11 cellular contexts compared by ENCODE assay signal in genomic region chr1:96538883-96539282, GRCh38.
DNase-seq lines count a peak whose midpoint lies in the region; ATAC-seq and TF ChIP-seq lines count a peak whose summit lies in the region.
"Had no signal": no experiment of that assay in that cellular context is flagged by ENCODE, and none has a peak within 500 bp of the region (broad histone marks: within the 10 kb centered on the region; RNA-seq: fewer than 3 reads in every experiment).

No MANE protein-coding gene starts in this region.

- H3K27me3 ChIP-seq in adipocyte (replicated peaks; ENCODE audit: control insufficient read depth, insufficient read depth, low read length) (no peaks in the 10 kb centered on the region), gastroesophageal sphincter (no peaks in the 10 kb centered on the region), prostate gland (replicated peaks; ENCODE audit: insufficient read depth) (no peaks in the 10 kb centered on the region), testis (no peaks in the 10 kb centered on the region)

- TF ChIP-seq CTCF in gastroesophageal sphincter (IDR thresholded peaks at IDR 0.05) (no peak), prostate gland (IDR thresholded peaks at IDR 0.05) (no peak), testis (IDR thresholded peaks at IDR 0.05) (no peak)

- no peak overlapping the region for H3K27ac Mint-ChIP-seq in activated CD8-positive, alpha-beta memory T cell treated with anti-CD3 and anti-CD28 coated beads, Interleukin-2, amount 10 ng/mL, durations not matched to agents 7 days and 5 days
- H3K27ac Mint-ChIP-seq: activated naive CD4-positive, alpha-beta T cell treated with anti-CD3 and anti-CD28 coated beads, Interleukin-2, amount 50 U/mL, for 24 hours had no signal

- CTCF ChIA-PET in activated CD8-positive, alpha-beta memory T cell treated with anti-CD3 and anti-CD28 coated beads, Interleukin-2, amount 10 ng/mL, durations not matched to agents 7 days and 5 days (lab: Charles Lee), result no interaction called here

- TF ChIP-seq POLR2A in gastroesophageal sphincter (IDR thresholded peaks at IDR 0.05) (no peak), prostate gland (IDR thresholded peaks at IDR 0.05) (no peak), testis (IDR thresholded peaks at IDR 0.05) (no peak)

- peak overlapping the region; percentile 79 to 96 (median 88) for H3K27ac ChIP-seq in gastroesophageal sphincter
- peak overlapping the region; percentile 12 to 58 for H3K27ac ChIP-seq in prostate gland
- H3K27ac ChIP-seq in testis, result peak overlapping the region in 1 of 2 donors; percentile 66

- H3K4me3 ChIP-seq in adipocyte (ENCODE audit: low read length), result peak overlapping the region; percentile 30
- H3K4me3 ChIP-seq in gastroesophageal sphincter, result no peak overlapping the region
- H3K4me3 ChIP-seq in prostate gland, result no peak overlapping the region
- no peak overlapping the region for H3K4me3 ChIP-seq in testis

- H3K4me1 Mint-ChIP-seq in activated CD8-positive, alpha-beta memory T cell treated with anti-CD3 and anti-CD28 coated beads, Interleukin-2, amount 10 ng/mL, durations not matched to agents 7 days and 5 days, result no peaks in the 10 kb centered on the region
- H3K4me1 Mint-ChIP-seq: activated naive CD4-positive, alpha-beta T cell treated with anti-CD3 and anti-CD28 coated beads, Interleukin-2, amount 50 U/mL, for 24 hours had no signal

- ATAC-seq in gastroesophageal sphincter, result peak; percentile 83
- ATAC-seq in activated CD8-positive, alpha-beta memory T cell treated with anti-CD3 and anti-CD28 coated beads, Interleukin-2, amount 10 ng/mL, durations not matched to agents 7 days and 5 days, result no peak

- H3K4me3 Mint-ChIP-seq in activated CD8-positive, alpha-beta memory T cell treated with anti-CD3 and anti-CD28 coated beads, Interleukin-2, amount 10 ng/mL, durations not matched to agents 7 days and 5 days, result no peak overlapping the region
- H3K4me3 Mint-ChIP-seq: activated naive CD4-positive, alpha-beta T cell treated with anti-CD3 and anti-CD28 coated beads, Interleukin-2, amount 50 U/mL, for 24 hours had no signal

- WGBS in gastroesophageal sphincter (ENCODE audit: low coverage in 1 of 2), 2 donors, result 0 to 15% methylated on average over 5 of the region's 5 CpGs
- 29% methylated on average over 5 of the region's 5 CpGs for WGBS in prostate gland
- WGBS in testis, 2 donors, result 48 to 59% methylated on average over 5 of the region's 5 CpGs

- H3K4me1 ChIP-seq in adipocyte (ENCODE audit: control insufficient read depth, insufficient read depth, low read length) (peaks cover 31% of the 10 kb centered on the region), gastroesophageal sphincter (peaks cover 15 to 45% (median 20%) of the 10 kb centered on the region in 3 donors), prostate gland (replicated peaks) (no peaks in the 10 kb centered on the region), testis (no peaks in the 10 kb centered on the region)

- H3K9ac ChIP-seq in adipocyte (ENCODE audit: low read length), result peak overlapping the region; percentile 48

- DNase-seq in AG20443 (ENCODE audit: low spot score) (peak; percentile 53), adipocyte (ENCODE audit: low read depth) (peak; percentile 97), prostate gland (ENCODE audit: low spot score) (no peak), SHP77 treated with DMSO at 0.1 percent for 48 hours (lab: John Stamatoyannopoulos, UW) (no peak), KG1 (lab: John Stamatoyannopoulos, UW) (no peak), testis (no peak)
- DNase-seq in activated CD8-positive, alpha-beta memory T cell treated with anti-CD3 and anti-CD28 coated beads, Interleukin-2, amount 10 ng/mL, durations not matched to agents 7 days and 5 days, result no peak
- DNase-seq: COR-L47; stimulated activated CD4-positive, alpha-beta T cell treated with anti-CD3 and anti-CD28 coated beads, Interleukin-2, amount 100 ng/mL, for 48 hours had no signal

- H3K36me3 Mint-ChIP-seq in activated CD8-positive, alpha-beta memory T cell treated with anti-CD3 and anti-CD28 coated beads, Interleukin-2, amount 10 ng/mL, durations not matched to agents 7 days and 5 days, result no peaks in the 10 kb centered on the region
- H3K36me3 Mint-ChIP-seq: activated naive CD4-positive, alpha-beta T cell treated with anti-CD3 and anti-CD28 coated beads, Interleukin-2, amount 50 U/mL, for 24 hours had no signal

- no peaks in the 10 kb centered on the region for H3K9me3 Mint-ChIP-seq in activated CD8-positive, alpha-beta memory T cell treated with anti-CD3 and anti-CD28 coated beads, Interleukin-2, amount 10 ng/mL, durations not matched to agents 7 days and 5 days (ENCODE audit: low read depth)
- H3K9me3 Mint-ChIP-seq: activated naive CD4-positive, alpha-beta T cell treated with anti-CD3 and anti-CD28 coated beads, Interleukin-2, amount 50 U/mL, for 24 hours had no signal

- H3K27me3 Mint-ChIP-seq in activated CD8-positive, alpha-beta memory T cell treated with anti-CD3 and anti-CD28 coated beads, Interleukin-2, amount 10 ng/mL, durations not matched to agents 7 days and 5 days, result no peaks in the 10 kb centered on the region
- H3K27me3 Mint-ChIP-seq: activated naive CD4-positive, alpha-beta T cell treated with anti-CD3 and anti-CD28 coated beads, Interleukin-2, amount 50 U/mL, for 24 hours had no signal

- intact Hi-C loops in prostate gland (cut with DNase I), result loop anchor here (10.0 kb wide), 2 partner anchors 56 to 186 kb away; partner anchors contain the start of gene PTBP2
- intact Hi-C loops in testis (cut with DNase I; ENCODE audit: low total_unique reads), result no loop called here

- TF ChIP-seq EP300 in gastroesophageal sphincter (IDR thresholded peaks at IDR 0.05), result no peak

- H3K9me3 ChIP-seq in adipocyte (ENCODE audit: control insufficient read depth, low read length) (no peaks in the 10 kb centered on the region), gastroesophageal sphincter (no peaks in the 10 kb centered on the region), prostate gland (no peaks in the 10 kb centered on the region), testis (no peaks in the 10 kb centered on the region)

- H3K36me3 ChIP-seq in adipocyte (ENCODE audit: control insufficient read depth, insufficient read depth, low read length, severe bottlenecking) (no peaks in the 10 kb centered on the region), gastroesophageal sphincter (no peaks in the 10 kb centered on the region), prostate gland (no peaks in the 10 kb centered on the region), testis (ENCODE audit: low read depth, missing control alignments) (no peaks in the 10 kb centered on the region)

Comparison
In these comparisons a context has a peak if more than half of its experiments do, and no peak if none do; other contexts are left out.
1. DNase-seq: peak in AG20443 (single experiment) and adipocyte (single experiment); none in prostate gland (single experiment), SHP77 treated with DMSO at 0.1 percent for 48 hours (single experiment), KG1 (single experiment), activated CD8-positive, alpha-beta memory T cell treated with anti-CD3 and anti-CD28 coated beads, Interleukin-2, amount 10 ng/mL, durations not matched to agents 7 days and 5 days (single experiment) and testis (single experiment).